Comparison of ENCODE assay signal across 7 cellular contexts in the genomic region with DNA sequence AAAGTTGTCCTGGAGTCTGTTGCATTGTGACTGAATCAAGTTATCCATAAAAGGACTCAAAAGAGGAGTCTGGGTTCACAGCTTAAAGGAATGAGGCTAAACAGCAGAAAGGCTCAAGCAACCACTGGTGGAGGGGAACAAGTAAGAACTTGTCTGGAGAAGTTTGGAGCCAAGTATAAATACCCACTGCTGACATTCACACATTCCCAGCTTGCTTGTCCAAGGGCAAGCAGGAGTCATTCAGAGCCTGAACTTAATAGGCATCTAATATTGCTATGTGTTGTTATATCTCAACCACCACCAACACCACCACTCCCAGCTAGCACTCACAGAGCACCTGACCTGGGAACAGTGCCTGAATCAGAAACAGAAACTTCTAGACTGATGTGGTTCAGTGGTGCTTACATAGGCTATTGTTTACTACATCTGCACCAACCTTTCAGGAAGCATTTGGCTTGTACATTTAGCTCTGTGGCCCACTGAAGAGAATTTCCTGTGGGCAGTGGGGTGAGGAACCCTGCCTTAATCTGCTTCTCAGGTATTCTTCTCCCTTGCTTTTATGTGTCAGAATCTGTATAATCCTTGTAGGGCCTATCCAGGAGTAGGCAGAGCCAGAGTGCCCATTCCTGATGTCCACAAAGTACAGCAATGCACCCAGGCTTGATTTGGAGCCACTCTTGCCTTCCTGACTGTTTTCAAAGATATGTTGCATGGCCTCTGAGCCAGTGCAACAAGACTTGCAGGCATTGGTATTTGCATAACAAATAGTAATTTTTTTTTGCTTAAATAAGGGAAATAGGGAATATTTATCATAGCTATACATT. TPM values are rescaled to one million over a fixed set of nuclear protein-coding genes. Genes with fewer than 3 reads are reported as not detected.
DNase-seq lines count a peak whose midpoint lies in the region; ATAC-seq and TF ChIP-seq lines count a peak whose summit lies in the region.
"Not testable (repeated sequence)": the region's sequence is repeated elsewhere in the genome, so short reads cannot be mapped to it uniquely, and the experiment has no call there.

No MANE protein-coding gene starts in this region.

- H3K36me3 ChIP-seq in OCI-LY7 (ENCODE audit: insufficient read depth, low read length); brain microvascular endothelial cell (replicated peaks); heart right ventricle: not testable (repeated sequence)

- BruUV-seq in OCI-LY7 (replicated peaks; lab: Mats Ljungman, UMichigan) = not testable (repeated sequence)

- CTCF ChIA-PET in OCI-LY7 (lab: Charles Lee; ENCODE audit: unreplicated experiment) = not testable (repeated sequence)

- POLR2A ChIA-PET in OCI-LY7 (lab: Charles Lee) = interaction anchor here (0.6 to 1.2 kb wide), 5 partner anchors 10 to 262 kb away, joined by 3 to 5 read pairs (median 3); no protein-coding TSS in a partner anchor

- H3K27ac ChIP-seq in OCI-LY7 (ENCODE audit: low read depth, low read length, poor library complexity, severe bottlenecking) = peak overlapping the region; percentile 13
- H3K27ac ChIP-seq in brain microvascular endothelial cell = peak overlapping the region; percentile 11
- H3K27ac ChIP-seq in heart right ventricle = peak overlapping the region in 4 of 10 donors; percentile 8 to 26 (median 18)

- H3K4me2 ChIP-seq in OCI-LY7 (ENCODE audit: low read length) = 0 out of 2 replicates have a peak overlapping the region, but pooled peaks have one; percentile 8

- intact Hi-C loops in OCI-LY7 (cut with micrococcal nuclease; ENCODE audit: unreplicated experiment) (loop anchor here (1.0 to 5.0 kb wide), 2 partner anchors 255 to 300 kb away; no protein-coding TSS in a partner anchor), heart right ventricle (cut with DNase I) (loop anchor here in 2 of 10 donors (2.0 to 10.0 kb wide), 2 partner anchors 213 to 303 kb away; a partner anchor contains a TSS)

- DNase-seq in OCI-LY7 (ENCODE audit: low spot score) = peak; percentile 58
- DNase-seq in brain microvascular endothelial cell; heart right ventricle; neural crest cell (ENCODE audit: low read depth, low spot score): not testable (repeated sequence)

- H3K27me3 ChIP-seq in brain microvascular endothelial cell (replicated peaks); heart right ventricle: not testable (repeated sequence)

- in situ Hi-C loops in brain microvascular endothelial cell (cut with HindIII; ENCODE audit: low pct_ligation_motif_present, low sequenced_read_pairs) = not testable (repeated sequence)

- not testable (repeated sequence) for TF ChIP-seq CTCF in OCI-LY7 (conservative IDR thresholded peaks at IDR 0.05; ENCODE audit: low read length); brain microvascular endothelial cell (IDR thresholded peaks at IDR 0.05; ENCODE audit: low read depth, low read length, missing control alignments); heart right ventricle (IDR thresholded peaks at IDR 0.05); neural crest cell (conservative IDR thresholded peaks at IDR 0.05)

- not testable (repeated sequence) for H3K79me2 ChIP-seq in OCI-LY7 (ENCODE audit: insufficient read depth, low read depth, low read length)

- peak; percentile 70 for ATAC-seq in GM18520 (IDR thresholded peaks at IDR 0.05; ENCODE audit: unreplicated experiment)
- ATAC-seq in GM21717 (IDR thresholded peaks at IDR 0.05; ENCODE audit: unreplicated experiment) = peak; percentile 91
- ATAC-seq in HG03108 (IDR thresholded peaks at IDR 0.05; ENCODE audit: unreplicated experiment) = peak; percentile 91
- ATAC-seq in heart right ventricle = peak in 7 of 8 donors; percentile 23 to 56 (median 31)

- not testable (repeated sequence) for H3K27me3 Mint-ChIP-seq in neural crest cell (ENCODE audit: low read depth)

- H2AFZ ChIP-seq in OCI-LY7 (ENCODE audit: low read length) = not testable (repeated sequence)

- H3K4me1 ChIP-seq in OCI-LY7 (ENCODE audit: insufficient read depth, low read length, poor library complexity, severe bottlenecking) (peaks cover 15% of the 10 kb centered on the region), heart right ventricle (peaks cover 0 to 18% (median 9%) of the 10 kb centered on the region in 9 donors)

- not testable (repeated sequence) for H3K4me3 Mint-ChIP-seq in neural crest cell

- H3K4me1 Mint-ChIP-seq in neural crest cell = peaks cover 11% of the 10 kb centered on the region

- not testable (repeated sequence) for H3K9me2 ChIP-seq in OCI-LY7 (ENCODE audit: insufficient read depth, low read length)

- not testable (repeated sequence) for H4K20me1 ChIP-seq in OCI-LY7 (ENCODE audit: insufficient read depth, low read length)

- not testable (repeated sequence) for H3K4me3 ChIP-seq in OCI-LY7 (ENCODE audit: low read depth, low read length, poor library complexity, severe bottlenecking); brain microvascular endothelial cell (ENCODE audit: low read depth, low read length); heart right ventricle

- not testable (repeated sequence) for H3K36me3 Mint-ChIP-seq in neural crest cell (ENCODE audit: low read depth)

- not testable (repeated sequence) for H3K9me3 ChIP-seq in OCI-LY7 (ENCODE audit: low read length); heart right ventricle

- H3K9me3 Mint-ChIP-seq in neural crest cell = not testable (repeated sequence)

- H3K27ac Mint-ChIP-seq in neural crest cell (ENCODE audit: unreplicated experiment) = peak overlapping the region; percentile 44

RNA-seq across cellular contexts. Expression of a gene that starts 36.5 kb away (rescaled TPM):
- total RNA-seq in OCI-LY7 (2014; rRNA removed; shearing (Covaris generic)) = not detected in 2 replicates
- total RNA-seq in OCI-LY7 (2022) (not detected in 2 replicates), heart right ventricle (1 to 10 TPM in 1 of 10 donors, under 1 TPM in 8, not detected in 1; 0.11 to 1.4 (median 0.45) TPM), neural crest cell (not detected in 2 replicates)
- polyA plus RNA-seq in heart right ventricle = 1 to 10 TPM in 1 of 2 donors, under 1 TPM in 1; 0.43 to 3.0 TPM

Comparison
In these comparisons a context has a peak if more than half of its experiments do, and no peak if none do; other contexts are left out.
1. ATAC-seq: peak in every context shown above with its lines; median percentile 91 in GM21717; 91 in HG03108; 70 in GM18520; 31 in heart right ventricle.